ENCODE assay signal across 8 cellular contexts in the genomic region with DNA sequence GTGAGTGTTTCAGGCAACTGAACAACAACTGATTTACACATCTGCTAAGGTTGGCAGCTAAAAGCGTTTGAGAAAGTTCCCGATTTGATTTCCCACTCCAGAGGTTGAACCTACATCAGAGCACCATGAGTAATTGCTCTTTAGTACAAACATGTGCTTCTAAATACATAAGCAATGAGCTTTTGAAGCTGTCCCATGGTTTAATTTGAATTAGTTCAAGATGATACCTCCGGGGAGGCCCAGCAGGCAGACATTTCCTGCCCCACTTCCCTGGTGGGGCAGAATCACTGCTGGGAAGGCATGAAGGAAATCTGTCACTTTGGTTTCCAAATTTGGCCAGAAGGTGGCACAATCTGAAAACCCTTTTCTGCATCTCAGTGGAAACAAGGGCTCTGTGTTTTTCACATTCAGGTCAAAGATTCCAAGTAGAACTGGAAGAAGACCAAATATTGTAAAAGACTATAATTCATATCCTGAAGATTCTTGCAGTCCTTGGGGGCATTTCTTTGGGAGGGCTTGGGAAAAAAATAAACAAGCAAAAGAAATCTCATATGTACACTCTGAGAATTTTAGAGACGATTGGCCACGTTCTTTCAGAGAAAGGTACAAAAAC.
A peak's percentile ranks its signal among the peaks of the same experiment; 100 is the strongest.
DNase-seq lines count a peak whose midpoint lies in the region; ATAC-seq, FAIRE-seq and TF ChIP-seq lines count a peak whose summit lies in the region.

No MANE protein-coding gene starts in this region.

- CTCF ChIA-PET in CD4-positive, alpha-beta T cell (lab: Charles Lee), result no interaction called here

- TF ChIP-seq CTCF in CD4-positive, alpha-beta T cell (IDR thresholded peaks at IDR 0.05), result peak; percentile 57
- no peak for TF ChIP-seq CTCF in omental fat pad (IDR thresholded peaks at IDR 0.05)

- peak; percentile 42 for FAIRE-seq in GM19239 (lab: Jason Lieb, UNC)

- no peaks in the 10 kb centered on the region for H3K4me1 Mint-ChIP-seq in CD4-positive, alpha-beta T cell (ENCODE audit: low read depth)
- no peaks in the 10 kb centered on the region for H3K4me1 Mint-ChIP-seq in activated naive CD8-positive, alpha-beta T cell treated with anti-CD3 and anti-CD28 coated beads for 36 hours

- ATAC-seq in CD4-positive, alpha-beta T cell (ENCODE audit: poor library complexity), result no peak
- ATAC-seq in omental fat pad (ENCODE audit: low FRiP score), result peak; percentile 33
- ATAC-seq in HG03139 (IDR thresholded peaks at IDR 0.05; ENCODE audit: unreplicated experiment), result no peak

- H3K36me3 Mint-ChIP-seq in CD4-positive, alpha-beta T cell (ENCODE audit: low read depth), result no peaks in the 10 kb centered on the region
- H3K36me3 Mint-ChIP-seq in activated naive CD8-positive, alpha-beta T cell treated with anti-CD3 and anti-CD28 coated beads for 36 hours, result no peaks in the 10 kb centered on the region

- no peaks in the 10 kb centered on the region for H3K9me3 ChIP-seq in CD4-positive, alpha-beta T cell (ENCODE audit: control insufficient read depth, low read length)

- DNase-seq in CD4-positive, alpha-beta T cell, result no peak
- DNase-seq in GM19239 (ENCODE audit: insufficient read length, low spot score) (no peak), NCI-H2171 treated with DMSO at 0.1 percent for 48 hours (lab: John Stamatoyannopoulos, UW) (peak; percentile 76), glomerular visceral epithelial cell (ENCODE audit: extremely low spot score) (peak; percentile 38), omental fat pad (ENCODE audit: low spot score) (no peak), cortex of kidney (lab: John Stamatoyannopoulos, UW) (no peak)
- peak; percentile 4 for DNase-seq in activated naive CD8-positive, alpha-beta T cell treated with anti-CD3 and anti-CD28 coated beads for 36 hours

- no peaks in the 10 kb centered on the region for H3K27me3 ChIP-seq in CD4-positive, alpha-beta T cell (ENCODE audit: control insufficient read depth, insufficient read depth, low read length)

- no peak overlapping the region for H3K27ac ChIP-seq in CD4-positive, alpha-beta T cell (ENCODE audit: low read depth, low read length)

- H3K4me3 Mint-ChIP-seq in CD4-positive, alpha-beta T cell, result no peak overlapping the region
- no peak overlapping the region for H3K4me3 Mint-ChIP-seq in activated naive CD8-positive, alpha-beta T cell treated with anti-CD3 and anti-CD28 coated beads for 36 hours

- POLR2A ChIA-PET in CD4-positive, alpha-beta T cell (lab: Charles Lee), result no interaction called here

- no peak overlapping the region for H3K27ac Mint-ChIP-seq in CD4-positive, alpha-beta T cell
- no peak overlapping the region for H3K27ac Mint-ChIP-seq in activated naive CD8-positive, alpha-beta T cell treated with anti-CD3 and anti-CD28 coated beads for 36 hours

- intact Hi-C loops in CD4-positive, alpha-beta T cell (cut with DNase I, micrococcal nuclease), result loop anchor here (1.0 to 10.0 kb wide), 3 partner anchors 469 to 617 kb away; no protein-coding TSS in a partner anchor

- H3K27me3 Mint-ChIP-seq in CD4-positive, alpha-beta T cell, result peaks cover 8% of the 10 kb centered on the region
- no peaks in the 10 kb centered on the region for H3K27me3 Mint-ChIP-seq in activated naive CD8-positive, alpha-beta T cell treated with anti-CD3 and anti-CD28 coated beads for 36 hours

- H3K9me3 Mint-ChIP-seq in CD4-positive, alpha-beta T cell, result no peaks in the 10 kb centered on the region
- H3K9me3 Mint-ChIP-seq in activated naive CD8-positive, alpha-beta T cell treated with anti-CD3 and anti-CD28 coated beads for 36 hours, result no peaks in the 10 kb centered on the region

Comparison
In these comparisons a context has a peak if more than half of its experiments do, and no peak if none do; other contexts are left out.
1. DNase-seq: peak in NCI-H2171 treated with DMSO at 0.1 percent for 48 hours (single experiment), activated naive CD8-positive, alpha-beta T cell treated with anti-CD3 and anti-CD28 coated beads for 36 hours (single experiment) and glomerular visceral epithelial cell (single experiment); none in CD4-positive, alpha-beta T cell (0 of 10), GM19239 (single experiment), omental fat pad (single experiment) and cortex of kidney (single experiment).